ENCODE assay signal across 8 cellular contexts in genomic region chr15:42549782-42550392, GRCh38. TPM values are rescaled to one million over a fixed set of nuclear protein-coding genes. Genes with fewer than 3 reads are reported as not detected.
DNase-seq lines count a peak whose midpoint lies in the region; ATAC-seq, FAIRE-seq and TF ChIP-seq lines count a peak whose summit lies in the region.

No MANE protein-coding gene starts in this region.

- ATAC-seq in A549: no peak
- no peak for ATAC-seq in right lobe of liver
- no peak for ATAC-seq in HG03378 (IDR thresholded peaks at IDR 0.05; ENCODE audit: unreplicated experiment)
- no peak for ATAC-seq in GM18858 (IDR thresholded peaks at IDR 0.05; ENCODE audit: unreplicated experiment)

- TF ChIP-seq POLR2A in A549 (IDR thresholded peaks at IDR 0.05; ENCODE audit: low read length): no peak
- no peak for TF ChIP-seq POLR2A in right lobe of liver (IDR thresholded peaks at IDR 0.05)

- H3K9me3 ChIP-seq in A549 (no peaks in the 10 kb centered on the region), HAP-1 (0 out of 2 replicates have a peak, but pooled peaks cover 2% of the 10 kb centered on the region), right lobe of liver (no peaks in the 10 kb centered on the region)

- intact Hi-C loops in activated T-helper 2 cell treated with anti-CD3 and anti-CD28 coated beads, Interferon-gamma antibody, Interleukin-2, Interleukin-4, amounts not matched to agents 10 μg/mL and 5 μg/mL and 100 μg/mL, durations not matched to agents 14 hours and 24 hours and 36 hours (cut with micrococcal nuclease): loop anchor here (2.0 kb wide), 2 partner anchors 25 to 59 kb away; partner anchors contain the start of genes STARD9 and ZNF106
- intact Hi-C loops in right lobe of liver (cut with DNase I): no loop called here

- no peaks in the 10 kb centered on the region for H3K27me3 ChIP-seq in HAP-1 (ENCODE audit: low read depth)
- no peaks in the 10 kb centered on the region for H3K27me3 ChIP-seq in right lobe of liver

- peak overlapping the region; percentile 80 for H3K4me2 ChIP-seq in A549

- H3K27ac ChIP-seq in A549 (peak overlapping the region; percentile 86 to 98; a peak in 4 of 6 replicates), right lobe of liver (no peak overlapping the region)

- TF ChIP-seq RAD21 in A549 (conservative IDR thresholded peaks at IDR 0.05 in 1 of 2, IDR thresholded peaks at IDR 0.05 in 1 of 2): no peak

- H3K9me3 Mint-ChIP-seq in activated T-helper 2 cell treated with anti-CD3 and anti-CD28 coated beads, Interferon-gamma antibody, Interleukin-2, Interleukin-4, amounts not matched to agents 10 μg/mL and 5 μg/mL and 100 μg/mL, durations not matched to agents 14 hours and 24 hours and 36 hours: no peaks in the 10 kb centered on the region

- TF ChIP-seq CTCF in A549 (IDR thresholded peaks at IDR 0.05) (no peak), right lobe of liver (IDR thresholded peaks at IDR 0.05) (no peak)

- H3K4me1 ChIP-seq in A549: peaks cover 16% of the 10 kb centered on the region; the same call in 2 of the 3 replicates
- no peaks in the 10 kb centered on the region; the same call in none of the 2 replicates for H3K4me1 ChIP-seq in HAP-1
- H3K4me1 ChIP-seq in right lobe of liver: peaks cover 0 to 15% (median 0%) of the 10 kb centered on the region in 4 donors

- CTCF ChIA-PET in A549 (lab: Yijun Ruan, JAX): no interaction called here

- H3K27ac Mint-ChIP-seq in activated T-helper 2 cell treated with anti-CD3 and anti-CD28 coated beads, Interferon-gamma antibody, Interleukin-2, Interleukin-4, amounts not matched to agents 10 μg/mL and 5 μg/mL and 100 μg/mL, durations not matched to agents 14 hours and 24 hours and 36 hours: peak overlapping the region; percentile 17

- no peak for FAIRE-seq in A549 (lab: Jason Lieb, UNC)

- in situ Hi-C loops in HAP-1 (cut with MboI; ENCODE audit: low sequenced_read_pairs): no loop called here

- TF ChIP-seq EP300 in A549 (IDR thresholded peaks at IDR 0.05): no peak

- H3K36me3 ChIP-seq in HAP-1 (replicated peaks) (peaks cover 10% of the 10 kb centered on the region), right lobe of liver (peaks cover 0 to 2% (median under 1%) of the 10 kb centered on the region in 4 donors)

- POLR2A ChIA-PET in A549 (lab: Yijun Ruan, JAX): no interaction called here

- peaks cover 39% of the 10 kb centered on the region for H3K4me1 Mint-ChIP-seq in activated T-helper 2 cell treated with anti-CD3 and anti-CD28 coated beads, Interferon-gamma antibody, Interleukin-2, Interleukin-4, amounts not matched to agents 10 μg/mL and 5 μg/mL and 100 μg/mL, durations not matched to agents 14 hours and 24 hours and 36 hours (ENCODE audit: low read depth)

- H3K4me3 Mint-ChIP-seq in activated T-helper 2 cell treated with anti-CD3 and anti-CD28 coated beads, Interferon-gamma antibody, Interleukin-2, Interleukin-4, amounts not matched to agents 10 μg/mL and 5 μg/mL and 100 μg/mL, durations not matched to agents 14 hours and 24 hours and 36 hours (ENCODE audit: low read depth): peak overlapping the region; percentile 92

- no peaks in the 10 kb centered on the region for H3K27me3 Mint-ChIP-seq in activated T-helper 2 cell treated with anti-CD3 and anti-CD28 coated beads, Interferon-gamma antibody, Interleukin-2, Interleukin-4, amounts not matched to agents 10 μg/mL and 5 μg/mL and 100 μg/mL, durations not matched to agents 14 hours and 24 hours and 36 hours (ENCODE audit: low read depth)

- H3K36me3 Mint-ChIP-seq in activated T-helper 2 cell treated with anti-CD3 and anti-CD28 coated beads, Interferon-gamma antibody, Interleukin-2, Interleukin-4, amounts not matched to agents 10 μg/mL and 5 μg/mL and 100 μg/mL, durations not matched to agents 14 hours and 24 hours and 36 hours (ENCODE audit: low read depth): peaks cover 34% of the 10 kb centered on the region

- DNase-seq in A549 (ENCODE audit: low read depth in 1 of 2, low spot score in 1 of 2) (no peak), HAP-1 (ENCODE audit: low spot score in 2 of 2) (no peak), right lobe of liver (no peak), hippocampal formation (lab: John Stamatoyannopoulos, UW) (no peak)
- no peak for DNase-seq in activated T-helper 2 cell treated with anti-CD3 and anti-CD28 coated beads, Interferon-gamma antibody, Interleukin-2, Interleukin-4, amounts not matched to agents 10 μg/mL and 5 μg/mL and 100 μg/mL, durations not matched to agents 14 hours and 24 hours and 36 hours (ENCODE audit: low spot score)
- no peak for DNase-seq in stimulated activated naive CD4-positive, alpha-beta T cell treated with Interleukin-2 at 50 U/mL for 16 hours (lab: John Stamatoyannopoulos, UW)

- WGBS in A549 (ENCODE audit: missing lambda C conversion rate): 78% methylated on average over 11 of the region's 11 CpGs
- 70% methylated on average over 11 of the region's 11 CpGs for WGBS in right lobe of liver (ENCODE audit: insufficient coverage, low coverage, low lambda C conversion rate, missing lambda C conversion rate)

- peak overlapping the region; percentile 77 for H3K4me3 ChIP-seq in A549
- H3K4me3 ChIP-seq in HAP-1: peak overlapping the region; percentile 98
- H3K4me3 ChIP-seq in right lobe of liver: peak overlapping the region in 2 of 3 donors; percentile 82 to 96

TF ChIP-seq in A549, 52 proteins besides CTCF, POLR2A, EP300 and RAD21:
- TF ChIP-seq HOXB5 (CRISPR knock-in tag; IDR thresholded peaks at IDR 0.05) (no peak), ZC3H11A (IDR thresholded peaks at IDR 0.05) (no peak), JUN (IDR thresholded peaks at IDR 0.05) (no peak), EHF (CRISPR knock-in tag; IDR thresholded peaks at IDR 0.05) (no peak), CBX8 (IDR thresholded peaks at IDR 0.05) (no peak), GATA3 (IDR thresholded peaks at IDR 0.05; ENCODE audit: borderline replicate concordance) (no peak)

RNA-seq across cellular contexts. Expression of gene HAUS2, which starts 1.2 kb away (rescaled TPM):
- 29.7 and 31.0 TPM in 2 replicates for polyA plus RNA-seq in A549 (2011; rRNA removed)
- polyA plus RNA-seq in A549 (2012; cell fraction: cytosol; rRNA removed): 10.3 and 10.4 TPM in 2 replicates
- polyA plus RNA-seq in A549 (2012; cell fraction: nucleus; rRNA removed): 3.7 and 6.2 TPM in 2 replicates
- polyA plus RNA-seq in A549 (2017; fragmentation: RNase III; extraction: RNeasy Plus Mini Kit Qiagen cat#74134 plus additional on column Dnase treatment): 13.3 to 16.3 TPM (median 15.7 TPM) in 3 replicates
- polyA minus RNA-seq in A549 (2011; rRNA and poly(A)+ RNA removed): 6.7 and 7.1 TPM in 2 replicates
- 42.9 and 45.5 TPM in 2 replicates for total RNA-seq in activated T-helper 2 cell treated with anti-CD3 and anti-CD28 coated beads, Interferon-gamma antibody, Interleukin-2, Interleukin-4, amounts not matched to agents 10 μg/mL and 5 μg/mL and 100 μg/mL, durations not matched to agents 14 hours and 24 hours and 36 hours
- total RNA-seq in right lobe of liver: 10 to 100 TPM in 3 of 6 experiments, 1 to 10 TPM in 3; 5.8 to 19.5 (median 8.6) TPM

RNA-seq across cellular contexts. Expression of gene LRRC57, which starts 1.3 kb away (rescaled TPM):
- polyA plus RNA-seq in A549 (2011; rRNA removed): 12.3 and 13.1 TPM in 2 replicates
- polyA plus RNA-seq in A549 (2012; cell fraction: cytosol; rRNA removed): 5.0 TPM in 2 replicates
- polyA plus RNA-seq in A549 (2012; cell fraction: nucleus; rRNA removed): 1.6 and 2.4 TPM in 2 replicates
- polyA plus RNA-seq in A549 (2017; fragmentation: RNase III; extraction: RNeasy Plus Mini Kit Qiagen cat#74134 plus additional on column Dnase treatment): 7.4 to 9.7 TPM (median 9.2 TPM) in 3 replicates
- polyA minus RNA-seq in A549 (2011; rRNA and poly(A)+ RNA removed): 4.0 and 6.0 TPM in 2 replicates
- 21.0 and 22.5 TPM in 2 replicates for total RNA-seq in activated T-helper 2 cell treated with anti-CD3 and anti-CD28 coated beads, Interferon-gamma antibody, Interleukin-2, Interleukin-4, amounts not matched to agents 10 μg/mL and 5 μg/mL and 100 μg/mL, durations not matched to agents 14 hours and 24 hours and 36 hours
- total RNA-seq in right lobe of liver: 10 to 100 TPM in 3 of 6 experiments, 1 to 10 TPM in 3; 8.5 to 10.8 (median 10.1) TPM

RNA-seq across cellular contexts. Expression of gene STARD9, which starts 25.5 kb away (rescaled TPM):
- 1.2 and 2.0 TPM in 2 replicates for polyA plus RNA-seq in A549 (2011; rRNA removed)
- polyA plus RNA-seq in A549 (2012; cell fraction: cytosol; rRNA removed): 0.63 and 0.79 TPM in 2 replicates
- 3.5 and 5.8 TPM in 2 replicates for polyA plus RNA-seq in A549 (2012; cell fraction: nucleus; rRNA removed)
- 1.2 to 1.5 TPM (median 1.3 TPM) in 3 replicates for polyA plus RNA-seq in A549 (2017; fragmentation: RNase III; extraction: RNeasy Plus Mini Kit Qiagen cat#74134 plus additional on column Dnase treatment)
- polyA minus RNA-seq in A549 (2011; rRNA and poly(A)+ RNA removed): 3.3 TPM in 2 replicates
- 10.0 and 11.9 TPM in 2 replicates for total RNA-seq in activated T-helper 2 cell treated with anti-CD3 and anti-CD28 coated beads, Interferon-gamma antibody, Interleukin-2, Interleukin-4, amounts not matched to agents 10 μg/mL and 5 μg/mL and 100 μg/mL, durations not matched to agents 14 hours and 24 hours and 36 hours
- total RNA-seq in right lobe of liver: 1 to 10 TPM in 5 of 6 experiments, under 1 TPM in 1; 0.70 to 3.1 (median 1.5) TPM

RNA-seq across cellular contexts. Expression of gene SNAP23, which starts 54.5 kb away (rescaled TPM):
- 25.9 and 33.6 TPM in 2 replicates for polyA plus RNA-seq in A549 (2011; rRNA removed)
- 12.2 and 12.3 TPM in 2 replicates for polyA plus RNA-seq in A549 (2012; cell fraction: cytosol; rRNA removed)
- polyA plus RNA-seq in A549 (2012; cell fraction: nucleus; rRNA removed): 4.7 and 9.1 TPM in 2 replicates
- 44.5 to 52.0 TPM (median 51.2 TPM) in 3 replicates for polyA plus RNA-seq in A549 (2017; fragmentation: RNase III; extraction: RNeasy Plus Mini Kit Qiagen cat#74134 plus additional on column Dnase treatment)
- polyA minus RNA-seq in A549 (2011; rRNA and poly(A)+ RNA removed): 8.3 and 9.2 TPM in 2 replicates
- 78.0 and 78.9 TPM in 2 replicates for total RNA-seq in activated T-helper 2 cell treated with anti-CD3 and anti-CD28 coated beads, Interferon-gamma antibody, Interleukin-2, Interleukin-4, amounts not matched to agents 10 μg/mL and 5 μg/mL and 100 μg/mL, durations not matched to agents 14 hours and 24 hours and 36 hours
- total RNA-seq in right lobe of liver: 10 to 100 TPM; 20.7 to 30.9 (median 26.9) TPM

RNA-seq across cellular contexts. Expression of gene ZNF106, which starts 58.9 kb away (rescaled TPM):
- polyA plus RNA-seq in A549 (2011; rRNA removed) (19.3 and 19.4 TPM in 2 replicates), A549 (2017; fragmentation: RNase III; extraction: RNeasy Plus Mini Kit Qiagen cat#74134 plus additional on column Dnase treatment) (7.7 to 8.4 TPM (median 7.8 TPM) in 3 replicates)
- polyA plus RNA-seq in A549 (2012; cell fraction: cytosol; rRNA removed): 4.0 and 4.9 TPM in 2 replicates
- 2.5 and 3.3 TPM in 2 replicates for polyA plus RNA-seq in A549 (2012; cell fraction: nucleus; rRNA removed)
- 31.2 and 34.1 TPM in 2 replicates for polyA minus RNA-seq in A549 (2011; rRNA and poly(A)+ RNA removed)
- 64.1 and 65.8 TPM in 2 replicates for total RNA-seq in activated T-helper 2 cell treated with anti-CD3 and anti-CD28 coated beads, Interferon-gamma antibody, Interleukin-2, Interleukin-4, amounts not matched to agents 10 μg/mL and 5 μg/mL and 100 μg/mL, durations not matched to agents 14 hours and 24 hours and 36 hours
- 10 to 100 TPM; 17.5 to 24.5 (median 20.0) TPM for total RNA-seq in right lobe of liver

Comparison
In these comparisons a context has a peak if more than half of its experiments do, and no peak if none do; other contexts are left out.
1. H3K27ac ChIP-seq: peak in A549 (2 of 2); none in right lobe of liver (0 of 3).
2. Peak in every context shown above with its lines, with median percentiles within 50 percentile points of each other: H3K4me3 ChIP-seq.